9 cellular contexts compared by ENCODE assay signal in the genomic region with DNA sequence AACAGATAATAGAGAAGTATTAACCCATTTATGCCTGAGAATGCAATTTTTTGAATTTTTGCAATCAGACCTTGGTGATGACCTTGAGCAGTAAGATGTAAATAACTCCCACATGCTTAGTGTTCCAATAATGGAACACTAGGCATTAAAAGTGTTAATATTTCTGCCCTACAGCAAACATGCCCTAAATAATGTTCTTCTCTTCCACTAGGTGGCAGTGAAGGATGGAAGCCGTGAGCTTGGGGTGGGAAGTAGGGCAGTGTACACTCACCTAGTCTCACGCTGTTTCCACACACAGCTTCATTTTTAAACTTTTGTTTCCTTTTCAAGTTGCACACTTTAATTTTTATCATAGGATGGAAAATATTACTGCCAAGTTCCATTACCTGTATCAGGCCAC.
A peak's percentile ranks its signal among the peaks of the same experiment; 100 is the strongest.
DNase-seq lines count a peak whose midpoint lies in the region; ATAC-seq and TF ChIP-seq lines count a peak whose summit lies in the region.
"Had no signal": no experiment of that assay in that cellular context is flagged by ENCODE, and none has a peak within 500 bp of the region (broad histone marks: within the 10 kb centered on the region; RNA-seq: fewer than 3 reads in every experiment).

No MANE protein-coding gene starts in this region.

- H3K27ac ChIP-seq in mammary epithelial cell (ENCODE audit: insufficient read depth, low read depth, low read length): no peak overlapping the region
- no peak overlapping the region for H3K27ac ChIP-seq in neutrophil
- no peak overlapping the region for H3K27ac ChIP-seq in suprapubic skin

- H3K79me2 ChIP-seq in mammary epithelial cell (ENCODE audit: insufficient read depth, low read length): no peaks in the 10 kb centered on the region

- DNase-seq in SIG-M5 treated with dmso at 0.1 percent for 504 hours (lab: John Stamatoyannopoulos, UW; ENCODE audit: unreplicated experiment) (peak; percentile 18), SIG-M5 (lab: John Stamatoyannopoulos, UW) (no peak), NAMALWA (ENCODE audit: low spot score) (peak; percentile 22), mammary epithelial cell (peak; percentile 1), suprapubic skin (ENCODE audit: low spot score in 2 of 2) (no peak), HuH-7 (ENCODE audit: low spot score) (no peak)
- DNase-seq in stimulated activated naive CD8-positive, alpha-beta T cell treated with anti-CD3 and anti-CD28 coated beads, Interleukin-15, amount 100 ng/mL, for 72 hours: no peak
- DNase-seq: NCI-H446 treated with DMSO at 0.1 percent for 48 hours had no signal

- in situ Hi-C loops in mammary epithelial cell (cut with MboI; ENCODE audit: low sequenced_read_pairs in 2 of 2): no loop called here

- intact Hi-C loops in mammary epithelial cell (cut with micrococcal nuclease): loop anchor here (2.0 to 5.0 kb wide), 2 partner anchors 369 to 590 kb away; no protein-coding TSS in a partner anchor

- ATAC-seq in stimulated activated naive CD8-positive, alpha-beta T cell treated with anti-CD3 and anti-CD28 coated beads, Interleukin-15, amount 100 ng/mL, for 72 hours: no peak

- H3K9me3 Mint-ChIP-seq in stimulated activated naive CD8-positive, alpha-beta T cell treated with anti-CD3 and anti-CD28 coated beads, Interleukin-15, amount 100 ng/mL, for 72 hours: peaks cover 18 to 23% of the 10 kb centered on the region in 2 donors

- no peaks in the 10 kb centered on the region for H3K27me3 ChIP-seq in mammary epithelial cell (ENCODE audit: insufficient read depth, low read length)
- H3K27me3 ChIP-seq in neutrophil: no peaks in the 10 kb centered on the region
- no peaks in the 10 kb centered on the region for H3K27me3 ChIP-seq in suprapubic skin

- dilution Hi-C loops in mammary epithelial cell (cut with HindIII; ENCODE audit: low sequenced_read_pairs): no loop called here

- no peaks in the 10 kb centered on the region for H3K4me1 Mint-ChIP-seq in stimulated activated naive CD8-positive, alpha-beta T cell treated with anti-CD3 and anti-CD28 coated beads, Interleukin-15, amount 100 ng/mL, for 72 hours

- no peak overlapping the region for H2AFZ ChIP-seq in mammary epithelial cell (ENCODE audit: low read depth, low read length)

- 39% methylated on average over 2 of the region's 2 CpGs for WGBS in mammary epithelial cell (ENCODE audit: low coverage, missing lambda C conversion rate)
- WGBS in suprapubic skin: 66% methylated on average over 2 of the region's 2 CpGs

- H3K9ac ChIP-seq in mammary epithelial cell (ENCODE audit: insufficient read depth, low read length): no peak overlapping the region

- TF ChIP-seq CTCF in mammary epithelial cell (conservative IDR thresholded peaks at IDR 0.05 in 1 of 2, IDR thresholded peaks at IDR 0.05 in 1 of 2; ENCODE audit: extremely low read depth in 1 of 2, insufficient read depth in 1 of 2, low read depth in 1 of 2, low read length in 2 of 2) (peak in 1 of 2 donors; percentile 28), neutrophil (IDR thresholded peaks at IDR 0.05) (peak; percentile 63), suprapubic skin (IDR thresholded peaks at IDR 0.05) (no peak)

- H3K27me3 Mint-ChIP-seq in stimulated activated naive CD8-positive, alpha-beta T cell treated with anti-CD3 and anti-CD28 coated beads, Interleukin-15, amount 100 ng/mL, for 72 hours: no peaks in the 10 kb centered on the region

- no peak overlapping the region for H3K4me3 Mint-ChIP-seq in stimulated activated naive CD8-positive, alpha-beta T cell treated with anti-CD3 and anti-CD28 coated beads, Interleukin-15, amount 100 ng/mL, for 72 hours

- H4K20me1 ChIP-seq in mammary epithelial cell (ENCODE audit: insufficient read depth, low read length): no peaks in the 10 kb centered on the region

- no peak overlapping the region for H3K4me3 ChIP-seq in mammary epithelial cell (replicated peaks in 1 of 3; ENCODE audit: insufficient read depth in 1 of 3, low read depth in 2 of 3, low read length in 3 of 3)
- no peak overlapping the region for H3K4me3 ChIP-seq in neutrophil (ENCODE audit: low read depth in 1 of 2, low read length in 1 of 2)
- H3K4me3 ChIP-seq in suprapubic skin: no peak overlapping the region

- no peaks in the 10 kb centered on the region for H3K4me1 ChIP-seq in mammary epithelial cell (ENCODE audit: insufficient read depth, low read length)
- no peaks in the 10 kb centered on the region for H3K4me1 ChIP-seq in neutrophil (ENCODE audit: control insufficient read depth in 1 of 2, insufficient read depth in 1 of 2, low read depth in 1 of 2, low read length in 1 of 2)
- no peaks in the 10 kb centered on the region for H3K4me1 ChIP-seq in suprapubic skin

- no peak overlapping the region for H3K4me2 ChIP-seq in mammary epithelial cell (ENCODE audit: insufficient read depth, low read depth, low read length)

- no peak overlapping the region for H3K27ac Mint-ChIP-seq in stimulated activated naive CD8-positive, alpha-beta T cell treated with anti-CD3 and anti-CD28 coated beads, Interleukin-15, amount 100 ng/mL, for 72 hours

- no peaks in the 10 kb centered on the region for H3K36me3 ChIP-seq in mammary epithelial cell (ENCODE audit: insufficient read depth, low read length)
- no peaks in the 10 kb centered on the region for H3K36me3 ChIP-seq in neutrophil
- no peaks in the 10 kb centered on the region for H3K36me3 ChIP-seq in suprapubic skin

- peaks cover 11% of the 10 kb centered on the region for H3K9me3 ChIP-seq in mammary epithelial cell (replicated peaks; ENCODE audit: insufficient read depth, low read length)
- H3K9me3 ChIP-seq in neutrophil: no peaks in the 10 kb centered on the region
- H3K9me3 ChIP-seq in suprapubic skin: peaks cover 10% of the 10 kb centered on the region

- CTCF ChIA-PET in mammary epithelial cell (lab: Charles Lee; ENCODE audit: low non-redundant PET): interaction anchor here (0.6 kb wide), 1 partner anchor 416 kb away, joined by 4 read pairs; no protein-coding TSS in a partner anchor

- BruUV-seq in mammary epithelial cell (replicated peaks; lab: Mats Ljungman, UMichigan): no TSS peak

- TF ChIP-seq POLR2A in suprapubic skin (IDR thresholded peaks at IDR 0.05): no peak

- TF ChIP-seq EP300 in suprapubic skin (IDR thresholded peaks at IDR 0.05): no peak

Comparison
In these comparisons a context has a peak if more than half of its experiments do, and no peak if none do; other contexts are left out.
1. DNase-seq: peak in SIG-M5 treated with dmso at 0.1 percent for 504 hours (single experiment), NAMALWA (single experiment) and mammary epithelial cell (single experiment); none in SIG-M5 (single experiment), suprapubic skin (0 of 2), stimulated activated naive CD8-positive, alpha-beta T cell treated with anti-CD3 and anti-CD28 coated beads, Interleukin-15, amount 100 ng/mL, for 72 hours (0 of 2) and HuH-7 (single experiment).